ENCODE assay signal across 9 cellular contexts in the genomic region with DNA sequence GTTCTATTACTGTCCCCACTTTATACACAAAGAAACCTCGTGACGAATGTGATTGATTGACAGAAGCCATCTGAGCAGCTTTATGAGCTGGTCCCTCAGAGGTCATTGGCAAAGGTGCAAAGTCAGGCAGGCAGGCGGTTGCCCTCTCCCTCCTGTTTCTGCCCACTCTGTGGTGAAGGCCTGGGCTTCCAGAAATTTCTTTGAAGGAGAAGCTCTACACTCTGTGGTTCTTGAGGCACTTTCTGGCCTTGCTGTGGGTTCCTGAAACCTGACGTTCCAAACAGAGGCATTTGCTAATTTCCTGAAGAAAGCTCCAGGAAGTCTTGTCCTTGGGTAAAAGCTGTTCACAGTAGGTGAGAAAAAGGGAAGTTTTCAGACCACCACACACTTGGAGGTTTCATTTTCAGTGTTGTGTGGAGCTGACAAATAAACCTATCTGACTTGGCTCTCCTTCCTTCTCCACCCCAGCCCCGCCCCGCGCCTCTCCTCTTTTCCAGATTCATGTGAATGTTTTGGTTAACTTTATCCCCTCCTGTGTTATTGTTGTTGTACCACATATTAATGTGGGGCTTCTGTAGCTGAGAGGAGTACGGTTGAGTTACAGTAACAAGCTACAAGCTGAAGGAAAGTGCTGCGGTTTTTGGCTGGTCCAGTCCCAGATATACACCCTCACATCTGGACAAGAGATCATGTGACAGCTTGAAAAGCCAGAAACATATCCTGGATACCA.
DNase-seq lines count a peak whose midpoint lies in the region; ATAC-seq, FAIRE-seq and TF ChIP-seq lines count a peak whose summit lies in the region.
"Had no signal": no experiment of that assay in that cellular context is flagged by ENCODE, and none has a peak within 500 bp of the region (broad histone marks: within the 10 kb centered on the region; RNA-seq: fewer than 3 reads in every experiment).

No MANE protein-coding gene starts in this region.

- intact Hi-C loops in psoas muscle (cut with DNase I) = no loop called here

- H3K4me3 Mint-ChIP-seq in astrocyte (ENCODE audit: unreplicated experiment) = no peak overlapping the region

- FAIRE-seq in GM19239 (lab: Jason Lieb, UNC) (peak; percentile 79), astrocyte (lab: Jason Lieb, UNC) (no peak)
- FAIRE-seq: pancreas had no signal

- H3K4me3 ChIP-seq in ACC112 (ENCODE audit: low read depth, low read length) (0 out of 2 replicates have a peak overlapping the region, but pooled peaks have one; percentile 11), astrocyte (ENCODE audit: insufficient read depth, low read depth, low read length) (no peak overlapping the region), psoas muscle (no peak overlapping the region)
- H3K4me3 ChIP-seq: pancreas had no signal

- no peaks in the 10 kb centered on the region for H3K36me3 Mint-ChIP-seq in astrocyte (ENCODE audit: low read depth, unreplicated experiment)

- no peak overlapping the region for H3K9ac ChIP-seq in astrocyte (ENCODE audit: low read length)

- H4K20me1 ChIP-seq in astrocyte (ENCODE audit: insufficient read depth, low read length) = no peaks in the 10 kb centered on the region

- 30 to 45% (median 37%) methylated on average over 9 of the region's 9 CpGs for WGBS in psoas muscle, 3 donors

- H3K9me3 Mint-ChIP-seq in astrocyte (ENCODE audit: unreplicated experiment) = no peaks in the 10 kb centered on the region

- H3K27ac ChIP-seq in ACC112 (ENCODE audit: low read depth, low read length) = no peak overlapping the region
- no peak overlapping the region for H3K27ac ChIP-seq in astrocyte (ENCODE audit: low read depth, low read length)
- H3K27ac ChIP-seq in psoas muscle = no peak overlapping the region

- no peaks in the 10 kb centered on the region for H3K36me3 ChIP-seq in ACC112 (ENCODE audit: insufficient read depth, low read length)
- no peaks in the 10 kb centered on the region for H3K36me3 ChIP-seq in astrocyte (ENCODE audit: insufficient read depth, low read length)
- no peaks in the 10 kb centered on the region for H3K36me3 ChIP-seq in psoas muscle (ENCODE audit: insufficient read depth in 1 of 2, low read depth in 1 of 2)
- H3K36me3 ChIP-seq: pancreas had no signal

- H3K27me3 ChIP-seq in ACC112 (ENCODE audit: insufficient read depth, low read length) = no peaks in the 10 kb centered on the region
- no peaks in the 10 kb centered on the region for H3K27me3 ChIP-seq in astrocyte (ENCODE audit: insufficient read depth, low read length)
- no peaks in the 10 kb centered on the region for H3K27me3 ChIP-seq in psoas muscle (ENCODE audit: insufficient read depth in 3 of 3, low read length in 2 of 3)
- H3K27me3 ChIP-seq: pancreas had no signal

- H3K79me2 ChIP-seq in ACC112 (ENCODE audit: control insufficient read depth, insufficient read depth, low read length, unreplicated experiment) (no peaks in the 10 kb centered on the region), astrocyte (ENCODE audit: insufficient read depth, low read length) (no peaks in the 10 kb centered on the region)

- ATAC-seq in HG03521 (IDR thresholded peaks at IDR 0.05; ENCODE audit: unreplicated experiment) (peak; percentile 41), psoas muscle (peak in 3 of 4 donors; percentile 46 to 64 (median 50)), GM21381 (IDR thresholded peaks at IDR 0.05; ENCODE audit: unreplicated experiment) (no peak), HG02852 (IDR thresholded peaks at IDR 0.05; ENCODE audit: unreplicated experiment) (no peak)

- H3K4me2 ChIP-seq in astrocyte (ENCODE audit: low read length) = no peak overlapping the region

- no peak for TF ChIP-seq CTCF in astrocyte (IDR thresholded peaks at IDR 0.05; ENCODE audit: insufficient read depth, low read depth, low read length)
- TF ChIP-seq CTCF in psoas muscle (IDR thresholded peaks at IDR 0.05) = no peak

- H3K9me3 ChIP-seq in astrocyte (ENCODE audit: insufficient read depth, low read depth, low read length) (no peaks in the 10 kb centered on the region), psoas muscle (no peaks in the 10 kb centered on the region)
- H3K9me3 ChIP-seq: pancreas had no signal

- peak; percentile 6 for DNase-seq in GM19239 (ENCODE audit: insufficient read length, low spot score)
- DNase-seq in astrocyte (ENCODE audit: low read depth) = peak; percentile 22
- DNase-seq in psoas muscle = no peak
- no peak for DNase-seq in stimulated activated CD4-positive, alpha-beta T cell treated with anti-CD3 and anti-CD28 coated beads, Interleukin-2, amount 100 ng/mL, for 48 hours

- H3K27ac Mint-ChIP-seq in astrocyte (ENCODE audit: unreplicated experiment) = no peak overlapping the region

- H2AFZ ChIP-seq in ACC112 (ENCODE audit: low read length, unreplicated experiment) (peak overlapping the region; percentile 78), astrocyte (ENCODE audit: low read depth, low read length) (no peak overlapping the region)

- peaks cover 15% of the 10 kb centered on the region for H3K4me1 Mint-ChIP-seq in astrocyte (ENCODE audit: low read depth, unreplicated experiment)

- H3K27me3 Mint-ChIP-seq in astrocyte (ENCODE audit: low read depth, unreplicated experiment) = no peaks in the 10 kb centered on the region

- H3K4me1 ChIP-seq in ACC112 (ENCODE audit: control insufficient read depth, insufficient read depth, low read length, unreplicated experiment) = no peaks in the 10 kb centered on the region
- peaks cover 5% of the 10 kb centered on the region for H3K4me1 ChIP-seq in astrocyte (ENCODE audit: insufficient read depth, low read length)
- no peaks in the 10 kb centered on the region for H3K4me1 ChIP-seq in psoas muscle
- H3K4me1 ChIP-seq: pancreas had no signal

Comparison
In these comparisons a context has a peak if more than half of its experiments do, and no peak if none do; other contexts are left out.
1. DNase-seq: peak in GM19239 (single experiment) and astrocyte (single experiment); none in psoas muscle (0 of 2) and stimulated activated CD4-positive, alpha-beta T cell treated with anti-CD3 and anti-CD28 coated beads, Interleukin-2, amount 100 ng/mL, for 48 hours (0 of 2).
2. ATAC-seq: peak in HG03521 (single experiment) and psoas muscle (3 of 4); none in GM21381 (single experiment) and HG02852 (single experiment).